22 cellular contexts compared by ENCODE assay signal in genomic region chr1:61284226-61284854, GRCh38.
DNase-seq lines count a peak whose midpoint lies in the region; ATAC-seq, FAIRE-seq and TF ChIP-seq lines count a peak whose summit lies in the region.
"Had no signal": no experiment of that assay in that cellular context is flagged by ENCODE, and none has a peak within 500 bp of the region (broad histone marks: within the 10 kb centered on the region; RNA-seq: fewer than 3 reads in every experiment).

No MANE protein-coding gene starts in this region.

- no peaks in the 10 kb centered on the region for H3K4me1 Mint-ChIP-seq in activated T-helper 17 cell treated with anti-CD3 and anti-CD28 coated beads, Interleukin-2, amount 50 U/mL, for 72 hours
- H3K4me1 Mint-ChIP-seq in neural progenitor cell: peaks cover 42% of the 10 kb centered on the region

- TF ChIP-seq CTCF in neural progenitor cell (IDR thresholded peaks at IDR 0.05): no peak

- no peaks in the 10 kb centered on the region for H3K9me3 ChIP-seq in neural progenitor cell (ENCODE audit: low read depth)
- H3K9me3 ChIP-seq: colonic mucosa, heart right ventricle, ovary, sigmoid colon had no signal

- H3K36me3 Mint-ChIP-seq in activated T-helper 17 cell treated with anti-CD3 and anti-CD28 coated beads, Interleukin-2, amount 50 U/mL, for 72 hours (ENCODE audit: low read depth): no peaks in the 10 kb centered on the region
- peaks cover 2% of the 10 kb centered on the region for H3K36me3 Mint-ChIP-seq in neural progenitor cell
- H3K36me3 Mint-ChIP-seq: activated CD8-positive, alpha-beta memory T cell treated with anti-CD3 and anti-CD28 coated beads, Interleukin-2, amount 10 ng/mL, durations not matched to agents 7 days and 5 days; naive B cell had no signal

- no peak overlapping the region for H3K27ac ChIP-seq in neural progenitor cell
- H3K27ac ChIP-seq: colonic mucosa, heart right ventricle, ovary, sigmoid colon had no signal

- H2AFZ ChIP-seq in neural progenitor cell (replicated peaks): no peak overlapping the region

- no peak overlapping the region for H3K9ac ChIP-seq in neural progenitor cell

- no peak overlapping the region for H3K27ac Mint-ChIP-seq in activated T-helper 17 cell treated with anti-CD3 and anti-CD28 coated beads, Interleukin-2, amount 50 U/mL, for 72 hours
- H3K27ac Mint-ChIP-seq in neural progenitor cell: no peak overlapping the region
- H3K27ac Mint-ChIP-seq: activated CD8-positive, alpha-beta memory T cell treated with anti-CD3 and anti-CD28 coated beads, Interleukin-2, amount 10 ng/mL, durations not matched to agents 7 days and 5 days; activated naive CD8-positive, alpha-beta T cell treated with anti-CD3 and anti-CD28 coated beads, Interleukin-2, amount 50 U/mL, for 24 hours; naive B cell; stimulated activated naive CD8-positive, alpha-beta T cell treated with anti-CD3 and anti-CD28 coated beads, Interleukin-15, amount 100 ng/mL, for 72 hours; type B pancreatic cell had no signal

- H3K4me1 ChIP-seq in neural progenitor cell: peaks cover 34% of the 10 kb centered on the region
- H3K4me1 ChIP-seq: colonic mucosa had no signal

- H3K79me2 ChIP-seq in neural progenitor cell (ENCODE audit: low read depth): no peaks in the 10 kb centered on the region

- no peak overlapping the region for H3K4me3 ChIP-seq in neural progenitor cell
- H3K4me3 ChIP-seq: colonic mucosa, heart right ventricle, ovary, sigmoid colon had no signal

- no peak for FAIRE-seq in HTR-8/SVneo (lab: Jason Lieb, UNC)
- FAIRE-seq: keratinocyte had no signal

- no peaks in the 10 kb centered on the region for H3K27me3 ChIP-seq in neural progenitor cell
- H3K27me3 ChIP-seq: colonic mucosa, heart right ventricle, ovary, sigmoid colon had no signal

- H3F3A ChIP-seq in neural progenitor cell (ENCODE audit: low read depth): no peaks in the 10 kb centered on the region

- no peak overlapping the region for H3K4me3 Mint-ChIP-seq in activated T-helper 17 cell treated with anti-CD3 and anti-CD28 coated beads, Interleukin-2, amount 50 U/mL, for 72 hours
- H3K4me3 Mint-ChIP-seq in neural progenitor cell: no peak overlapping the region
- H3K4me3 Mint-ChIP-seq: activated CD8-positive, alpha-beta memory T cell treated with anti-CD3 and anti-CD28 coated beads, Interleukin-2, amount 10 ng/mL, durations not matched to agents 7 days and 5 days; activated naive CD8-positive, alpha-beta T cell treated with anti-CD3 and anti-CD28 coated beads, Interleukin-2, amount 50 U/mL, for 24 hours; naive B cell; stimulated activated naive CD8-positive, alpha-beta T cell treated with anti-CD3 and anti-CD28 coated beads, Interleukin-15, amount 100 ng/mL, for 72 hours; type B pancreatic cell had no signal

- H3K9me3 Mint-ChIP-seq in activated T-helper 17 cell treated with anti-CD3 and anti-CD28 coated beads, Interleukin-2, amount 50 U/mL, for 72 hours: no peaks in the 10 kb centered on the region
- H3K9me3 Mint-ChIP-seq in neural progenitor cell: no peaks in the 10 kb centered on the region
- H3K9me3 Mint-ChIP-seq: activated naive CD8-positive, alpha-beta T cell treated with anti-CD3 and anti-CD28 coated beads, Interleukin-2, amount 50 U/mL, for 24 hours; naive B cell; stimulated activated naive CD8-positive, alpha-beta T cell treated with anti-CD3 and anti-CD28 coated beads, Interleukin-15, amount 100 ng/mL, for 72 hours; type B pancreatic cell had no signal

- H4K20me1 ChIP-seq in neural progenitor cell (ENCODE audit: low read depth): no peaks in the 10 kb centered on the region

- no peaks in the 10 kb centered on the region for H3K27me3 Mint-ChIP-seq in activated T-helper 17 cell treated with anti-CD3 and anti-CD28 coated beads, Interleukin-2, amount 50 U/mL, for 72 hours
- peaks cover 10% of the 10 kb centered on the region for H3K27me3 Mint-ChIP-seq in neural progenitor cell (ENCODE audit: insufficient read depth, low read depth)
- H3K27me3 Mint-ChIP-seq: activated CD8-positive, alpha-beta memory T cell treated with anti-CD3 and anti-CD28 coated beads, Interleukin-2, amount 10 ng/mL, durations not matched to agents 7 days and 5 days; activated naive CD8-positive, alpha-beta T cell treated with anti-CD3 and anti-CD28 coated beads, Interleukin-2, amount 50 U/mL, for 24 hours; naive B cell; stimulated activated naive CD8-positive, alpha-beta T cell treated with anti-CD3 and anti-CD28 coated beads, Interleukin-15, amount 100 ng/mL, for 72 hours; type B pancreatic cell had no signal

- peak; percentile 82 for DNase-seq in neural progenitor cell (ENCODE audit: low spot score)
- DNase-seq in NCI-H524 (lab: John Stamatoyannopoulos, UW): no peak
- no peak for DNase-seq in HTR-8/SVneo (ENCODE audit: insufficient read length, low spot score)
- no peak for DNase-seq in midbrain (lab: John Stamatoyannopoulos, UW)
- DNase-seq: activated CD4-positive, alpha-beta T cell treated with anti-CD3 and anti-CD28 coated beads for 1 hour; activated CD8-positive, alpha-beta memory T cell treated with anti-CD3 and anti-CD28 coated beads, Interleukin-2, amount 10 ng/mL, durations not matched to agents 7 days and 5 days; activated naive CD8-positive, alpha-beta T cell treated with anti-CD3 and anti-CD28 coated beads, Interleukin-2, amount 50 U/mL, for 24 hours; colonic mucosa; heart right ventricle; naive B cell; NCI-H1436; NCI-H226; ovary; RPMI8226; sigmoid colon; stimulated activated naive CD8-positive, alpha-beta T cell treated with anti-CD3 and anti-CD28 coated beads, Interleukin-15, amount 100 ng/mL, for 72 hours; T1000 had no signal

- peak; percentile 48 for ATAC-seq in GM19455 (IDR thresholded peaks at IDR 0.05; ENCODE audit: unreplicated experiment)
- peak; percentile 62 for ATAC-seq in HG02852 (IDR thresholded peaks at IDR 0.05; ENCODE audit: unreplicated experiment)
- ATAC-seq in activated T-helper 17 cell treated with anti-CD3 and anti-CD28 coated beads, Interleukin-2, amount 50 U/mL, for 72 hours (replicated peaks): peak; percentile 68
- ATAC-seq: activated CD8-positive, alpha-beta memory T cell treated with anti-CD3 and anti-CD28 coated beads, Interleukin-2, amount 10 ng/mL, durations not matched to agents 7 days and 5 days; activated naive CD8-positive, alpha-beta T cell treated with anti-CD3 and anti-CD28 coated beads, Interleukin-2, amount 50 U/mL, for 24 hours; heart right ventricle; stimulated activated naive CD8-positive, alpha-beta T cell treated with anti-CD3 and anti-CD28 coated beads, Interleukin-15, amount 100 ng/mL, for 72 hours had no signal

- no peaks in the 10 kb centered on the region for H3K36me3 ChIP-seq in neural progenitor cell
- H3K36me3 ChIP-seq: colonic mucosa, heart right ventricle, ovary, sigmoid colon had no signal

- H3K4me2 ChIP-seq in neural progenitor cell: peak overlapping the region; percentile 30
